Comparison of ENCODE assay signal across 31 cellular contexts in genomic region chr9:137814841-137815240, GRCh38.
DNase-seq lines count a peak whose midpoint lies in the region; ATAC-seq, FAIRE-seq and TF ChIP-seq lines count a peak whose summit lies in the region.
"Had no signal": no experiment of that assay in that cellular context is flagged by ENCODE, and none has a peak within 500 bp of the region (broad histone marks: within the 10 kb centered on the region; RNA-seq: fewer than 3 reads in every experiment).

No MANE protein-coding gene starts in this region.

- H3K4me1 ChIP-seq in thyroid gland, result peaks cover 0 to 12% of the 10 kb centered on the region in 2 donors
- H3K4me1 ChIP-seq: BLaER1, right atrium auricular region had no signal

- H3K36me3 ChIP-seq in bronchial epithelial cell (ENCODE audit: control insufficient read depth, insufficient read depth, low read length) (peaks cover 37% of the 10 kb centered on the region), thyroid gland (peaks cover 43% of the 10 kb centered on the region in 2 donors)
- H3K36me3 ChIP-seq: ovary had no signal

- 94 to 97% methylated on average over 11 of the region's 11 CpGs for WGBS in thyroid gland, 2 donors

- FAIRE-seq in bronchial epithelial cell (lab: Jason Lieb, UNC), result peak; percentile 68
- no peak for FAIRE-seq in HTR-8/SVneo (lab: Jason Lieb, UNC)
- FAIRE-seq: islet of Langerhans had no signal

- DNase-seq in Right ventricle myocardium inferior (ENCODE audit: missing footprints) (peak; percentile 45), Right ventricle myocardium superior (no peak), bronchial epithelial cell (ENCODE audit: low read depth) (no peak), natural killer cell (no peak), thyroid gland (no peak), OCI-M2 (lab: John Stamatoyannopoulos, UW; ENCODE audit: unreplicated experiment) (no peak), Kasumi-1 (lab: John Stamatoyannopoulos, UW) (no peak), HTR-8/SVneo (ENCODE audit: insufficient read length, low spot score) (no peak)
- DNase-seq: activated CD4-positive, alpha-beta T cell treated with anti-CD3 and anti-CD28 coated beads, Interleukin-2, amount 10 ng/mL, durations not matched to agents 7 days and 5 days; activated CD8-positive, alpha-beta memory T cell treated with anti-CD3 and anti-CD28 coated beads, Interleukin-2, amount 50 U/mL, for 4 hours; DND-41; effector CD4-positive, alpha-beta T cell; glutamatergic neuron; KG1; midbrain; MM.1S; naive thymus-derived CD8-positive, alpha-beta T cell; NCI-H2029 treated with DMSO at 0.1 percent for 48 hours; NCI-H2227 treated with DMSO at 0.1 percent for 48 hours; NCI-H69; ovary; stimulated activated CD4-positive, alpha-beta T cell treated with anti-CD3 and anti-CD28 coated beads, Interleukin-1b, Interleukin-23, amount 100 ng/mL, for 48 hours; stimulated activated CD8-positive, alpha-beta memory T cell treated with anti-CD3 and anti-CD28 coated beads, Interleukin-4, amount 100 ng/mL, for 48 hours; substantia nigra; T1000; WERI-Rb-1 had no signal

- peak overlapping the region; percentile 34 to 70 for H3K27ac Mint-ChIP-seq in natural killer cell
- H3K27ac Mint-ChIP-seq: activated CD4-positive, alpha-beta T cell treated with anti-CD3 and anti-CD28 coated beads, Interleukin-2, amount 10 ng/mL, durations not matched to agents 7 days and 5 days had no signal

- TF ChIP-seq POLR2A in thyroid gland (IDR thresholded peaks at IDR 0.05), result no peak

- no peaks in the 10 kb centered on the region for H3K9me3 ChIP-seq in thyroid gland
- H3K9me3 ChIP-seq: ovary, right atrium auricular region had no signal

- TF ChIP-seq CTCF in bronchial epithelial cell (IDR thresholded peaks at IDR 0.05; ENCODE audit: insufficient read depth, low read length, severe bottlenecking), result no peak
- TF ChIP-seq CTCF in natural killer cell (IDR thresholded peaks at IDR 0.05), result no peak
- no peak for TF ChIP-seq CTCF in thyroid gland (IDR thresholded peaks at IDR 0.05)

- no peaks in the 10 kb centered on the region for H3K9me3 Mint-ChIP-seq in natural killer cell
- H3K9me3 Mint-ChIP-seq: activated CD4-positive, alpha-beta T cell treated with anti-CD3 and anti-CD28 coated beads, Interleukin-2, amount 10 ng/mL, durations not matched to agents 7 days and 5 days had no signal

- no peaks in the 10 kb centered on the region for H3K27me3 ChIP-seq in bronchial epithelial cell (ENCODE audit: control insufficient read depth, insufficient read depth, low read length)
- H3K27me3 ChIP-seq in thyroid gland, result no peaks in the 10 kb centered on the region
- H3K27me3 ChIP-seq: BLaER1, ovary, right atrium auricular region had no signal

- no peaks in the 10 kb centered on the region for H3K27me3 Mint-ChIP-seq in natural killer cell (ENCODE audit: low read depth in 2 of 2)
- H3K27me3 Mint-ChIP-seq: activated CD4-positive, alpha-beta T cell treated with anti-CD3 and anti-CD28 coated beads, Interleukin-2, amount 10 ng/mL, durations not matched to agents 7 days and 5 days; naive thymus-derived CD8-positive, alpha-beta T cell had no signal

- no peak for ATAC-seq in Right ventricle myocardium inferior
- no peak for ATAC-seq in Right ventricle myocardium superior (ENCODE audit: poor library complexity)
- no peak for ATAC-seq in natural killer cell
- ATAC-seq: naive thymus-derived CD8-positive, alpha-beta T cell; SK-N-SH treated with all-trans-retinoic acid at 6 μM for 48 hours had no signal

- no peaks in the 10 kb centered on the region for H3K36me3 Mint-ChIP-seq in natural killer cell

- intact Hi-C loops in Right ventricle myocardium inferior (cut with DNase I) (no loop called here), Right ventricle myocardium superior (cut with DNase I) (no loop called here), natural killer cell (cut with micrococcal nuclease) (no loop called here), thyroid gland (cut with DNase I) (no loop called here)

- H3K27ac ChIP-seq in thyroid gland, result peak overlapping the region in 2 of 3 donors; percentile 56 to 58
- H3K27ac ChIP-seq: BLaER1, ovary, right atrium auricular region, WERI-Rb-1 had no signal

- peaks cover 0 to 4% of the 10 kb centered on the region in 2 donors for H3K4me1 Mint-ChIP-seq in natural killer cell
- H3K4me1 Mint-ChIP-seq: activated CD4-positive, alpha-beta T cell treated with anti-CD3 and anti-CD28 coated beads, Interleukin-2, amount 10 ng/mL, durations not matched to agents 7 days and 5 days had no signal

- no peak overlapping the region for H3K4me3 ChIP-seq in bronchial epithelial cell (ENCODE audit: low read depth, low read length)
- H3K4me3 ChIP-seq in thyroid gland (replicated peaks in 1 of 3), result no peak overlapping the region
- H3K4me3 ChIP-seq: BLaER1, ovary, right atrium auricular region, smooth muscle cell had no signal

- H3K4me3 Mint-ChIP-seq in natural killer cell, result no peak overlapping the region
- H3K4me3 Mint-ChIP-seq: activated CD4-positive, alpha-beta T cell treated with anti-CD3 and anti-CD28 coated beads, Interleukin-2, amount 10 ng/mL, durations not matched to agents 7 days and 5 days; naive thymus-derived CD8-positive, alpha-beta T cell had no signal
